19 cellular contexts compared by ENCODE assay signal in genomic region chr1:212827377-212827776, GRCh38. TPM values are rescaled to one million over a fixed set of nuclear protein-coding genes. Genes with fewer than 3 reads are reported as not detected.
A peak's percentile ranks its signal among the peaks of the same experiment; 100 is the strongest.
DNase-seq lines count a peak whose midpoint lies in the region; ATAC-seq and TF ChIP-seq lines count a peak whose summit lies in the region.
"Had no signal": no experiment of that assay in that cellular context is flagged by ENCODE, and none has a peak within 500 bp of the region (broad histone marks: within the 10 kb centered on the region; RNA-seq: fewer than 3 reads in every experiment).

No MANE protein-coding gene starts in this region.

- H3K4me3 Mint-ChIP-seq in Caco-2 (ENCODE audit: unreplicated experiment), result peak overlapping the region; percentile 58
- H3K4me3 Mint-ChIP-seq in type B pancreatic cell, result no peak overlapping the region
- H3K4me3 Mint-ChIP-seq: CD4-positive, alpha-beta T cell; IgD-negative memory B cell had no signal

- H3K27ac Mint-ChIP-seq in Caco-2 (ENCODE audit: unreplicated experiment), result peak overlapping the region; percentile 79
- peak overlapping the region; percentile 77 for H3K27ac Mint-ChIP-seq in type B pancreatic cell
- H3K27ac Mint-ChIP-seq: CD4-positive, alpha-beta T cell; IgD-negative memory B cell had no signal

- H3K9ac ChIP-seq in mucosa of rectum (ENCODE audit: low read depth in 1 of 2, low read length in 2 of 2), result no peak overlapping the region
- H3K9ac ChIP-seq: GM23248 had no signal

- no peaks in the 10 kb centered on the region for H4K20me1 ChIP-seq in PC-9 (ENCODE audit: insufficient read depth)

- H3K36me3 ChIP-seq in Caco-2 (ENCODE audit: control insufficient read depth, insufficient read depth, low read length), result no peaks in the 10 kb centered on the region
- no peaks in the 10 kb centered on the region for H3K36me3 ChIP-seq in PC-9 (ENCODE audit: low read depth)
- no peaks in the 10 kb centered on the region for H3K36me3 ChIP-seq in mucosa of rectum (ENCODE audit: control insufficient read depth in 2 of 2, insufficient read depth in 2 of 2, low read length in 2 of 2)
- H3K36me3 ChIP-seq: HAP-1 had no signal

- H3K9me3 ChIP-seq in Caco-2 (peaks cover 26% of the 10 kb centered on the region), PC-9 (ENCODE audit: insufficient read depth, low read depth) (peaks cover 15% of the 10 kb centered on the region; the same call in 1 of the 2 replicates), mucosa of rectum (ENCODE audit: control insufficient read depth in 2 of 2, low read length in 2 of 2) (peaks cover 7 to 10% of the 10 kb centered on the region in 2 donors)
- H3K9me3 ChIP-seq: HAP-1 had no signal

- DNase-seq in Caco-2, result no peak
- no peak for DNase-seq in PC-9
- no peak for DNase-seq in type B pancreatic cell (ENCODE audit: extremely low spot score, unreplicated experiment)
- no peak for DNase-seq in NCI-H345 (lab: John Stamatoyannopoulos, UW)
- no peak for DNase-seq in stimulated activated naive CD4-positive, alpha-beta T cell treated with Interleukin-2 at 50 U/mL for 16 hours (lab: John Stamatoyannopoulos, UW)
- DNase-seq: AML-193; Calu3; CD4-positive, alpha-beta T cell; DMS 273 treated with DMSO at 0.1 percent for 48 hours; DMS79; GDM1; GM23248; KBM-7 had no signal

- peaks cover 24% of the 10 kb centered on the region for H3K9me3 Mint-ChIP-seq in Caco-2 (ENCODE audit: unreplicated experiment)
- H3K9me3 Mint-ChIP-seq in type B pancreatic cell, result peaks cover 10% of the 10 kb centered on the region

- H3K27me3 Mint-ChIP-seq in Caco-2 (ENCODE audit: insufficient read depth, unreplicated experiment) (no peaks in the 10 kb centered on the region), type B pancreatic cell (no peaks in the 10 kb centered on the region)
- H3K27me3 Mint-ChIP-seq: CD4-positive, alpha-beta T cell had no signal

- H3K4me1 ChIP-seq in Caco-2 (peaks cover 25% of the 10 kb centered on the region), PC-9 (replicated peaks; ENCODE audit: insufficient read depth) (no peaks in the 10 kb centered on the region), mucosa of rectum (ENCODE audit: control insufficient read depth in 2 of 2, insufficient read depth in 2 of 2, low read length in 2 of 2) (peaks cover 5 to 14% of the 10 kb centered on the region in 2 donors)
- H3K4me1 ChIP-seq: HAP-1 had no signal

- TF ChIP-seq CTCF in Caco-2 (IDR thresholded peaks at IDR 0.05; ENCODE audit: insufficient read depth in 1 of 2, low read depth in 1 of 2, low read length in 1 of 2, severe bottlenecking in 1 of 2, unreplicated experiment in 1 of 2) (no peak), PC-9 (conservative IDR thresholded peaks at IDR 0.05) (no peak), type B pancreatic cell (conservative IDR thresholded peaks at IDR 0.05) (no peak)

- no peaks in the 10 kb centered on the region for H3K9me2 ChIP-seq in PC-9 (ENCODE audit: insufficient read depth)

- H3K36me3 Mint-ChIP-seq in Caco-2 (ENCODE audit: insufficient read depth, unreplicated experiment) (peaks cover 12% of the 10 kb centered on the region), type B pancreatic cell (peaks cover 3% of the 10 kb centered on the region)

- no peaks in the 10 kb centered on the region for H3K27me3 ChIP-seq in Caco-2 (replicated peaks; ENCODE audit: control insufficient read depth, insufficient read depth, low read length)
- H3K27me3 ChIP-seq in PC-9 (ENCODE audit: insufficient read depth, low read depth), result no peaks in the 10 kb centered on the region
- H3K27me3 ChIP-seq in mucosa of rectum (ENCODE audit: control insufficient read depth in 2 of 2, insufficient read depth in 2 of 2, low read length in 2 of 2), result no peaks in the 10 kb centered on the region

- H3K79me2 ChIP-seq in PC-9 (ENCODE audit: low read depth), result no peaks in the 10 kb centered on the region

- no peak overlapping the region for H2AFZ ChIP-seq in PC-9
- H2AFZ ChIP-seq: GM23248 had no signal

- H3K4me1 Mint-ChIP-seq in Caco-2 (ENCODE audit: low read depth, unreplicated experiment) (peaks cover 16% of the 10 kb centered on the region), type B pancreatic cell (ENCODE audit: unreplicated experiment) (no peaks in the 10 kb centered on the region)

- peaks cover 7% of the 10 kb centered on the region; the same call in 1 of the 2 replicates for H3F3A ChIP-seq in PC-9 (ENCODE audit: insufficient read depth, low read depth)

- H3K4me3 ChIP-seq in Caco-2 (ENCODE audit: low read depth, low read length) (no peak overlapping the region), PC-9 (no peak overlapping the region), mucosa of rectum (ENCODE audit: low read length in 2 of 2) (peak overlapping the region in 1 of 2 donors; percentile 31)
- H3K4me3 ChIP-seq: GM23248, HAP-1 had no signal

- no peak for ATAC-seq in HG02571 (IDR thresholded peaks at IDR 0.05; ENCODE audit: unreplicated experiment)

- BruUV-seq in Caco-2 (replicated peaks; lab: Mats Ljungman, UMichigan), result no TSS peak
- no TSS peak for BruUV-seq in PC-9 (replicated peaks; lab: Mats Ljungman, UMichigan)

- intact Hi-C loops in Caco-2 (cut with micrococcal nuclease; ENCODE audit: unreplicated experiment) (no loop called here), PC-9 (cut with micrococcal nuclease; ENCODE audit: unreplicated experiment) (no loop called here)

- H3K4me2 ChIP-seq in PC-9, result peak overlapping the region; percentile 17; the same call in 1 of the 2 replicates

- H3K27ac ChIP-seq in PC-9, result no peak overlapping the region
- H3K27ac ChIP-seq in mucosa of rectum (ENCODE audit: low read depth in 2 of 2, low read length in 2 of 2), result peak overlapping the region; percentile 32
- H3K27ac ChIP-seq: C4-2B, GM23248 had no signal

- POLR2A ChIA-PET in Caco-2 (lab: Charles Lee), result interaction anchor here (1.1 to 1.9 kb wide), 3 partner anchors 12 to 35 kb away, joined by 4 to 22 read pairs (median 10); partner anchors contain the start of genes FLVCR1, NSL1 and TATDN3
- POLR2A ChIA-PET in PC-9 (lab: Charles Lee; ENCODE audit: unreplicated experiment), result no interaction called here

- CTCF ChIA-PET in Caco-2 (lab: Charles Lee), result interaction anchor here (0.6 to 1.1 kb wide), 3 partner anchors 9 to 30 kb away, joined by 3 to 7 read pairs (median 4); partner anchors contain the start of gene FLVCR1
- CTCF ChIA-PET in PC-9 (lab: Charles Lee), result no interaction called here

RNA-seq across cellular contexts. Expression of gene SPATA45, which starts 20.1 kb away (rescaled TPM):
- total RNA-seq in Caco-2 (2022) (not detected in 2 replicates), PC-9 (2021) (not detected in 2 replicates), type B pancreatic cell (ENCODE audit: low replicate concordance) (not detected in 2 replicates)
- total RNA-seq: CD4-positive, alpha-beta T cell; Daoy; GM23248 had no signal

RNA-seq across cellular contexts. Expression of gene FLVCR1, which starts 30.7 kb away (rescaled TPM):
- total RNA-seq in Caco-2 (2022), result 30.8 and 36.3 TPM in 2 replicates
- 5.5 and 13.1 TPM in 2 replicates for total RNA-seq in PC-9 (2021)
- 20.5 and 22.0 TPM in 2 replicates for total RNA-seq in type B pancreatic cell (ENCODE audit: low replicate concordance)

RNA-seq across cellular contexts. Expression of gene TATDN3, which starts 35.7 kb away (rescaled TPM):
- total RNA-seq in Caco-2 (2022) (9.6 and 12.4 TPM in 2 replicates), PC-9 (2021) (10.2 and 12.3 TPM in 2 replicates), type B pancreatic cell (ENCODE audit: low replicate concordance) (12.5 and 13.8 TPM in 2 replicates)

RNA-seq across cellular contexts. Expression of gene NSL1, which starts 35.8 kb away (rescaled TPM):
- total RNA-seq in Caco-2 (2022) (35.9 and 45.6 TPM in 2 replicates), PC-9 (2021) (28.9 and 32.4 TPM in 2 replicates), type B pancreatic cell (ENCODE audit: low replicate concordance) (25.4 and 42.1 TPM in 2 replicates)
